ENCODE assay signal across 26 cellular contexts in the genomic region with DNA sequence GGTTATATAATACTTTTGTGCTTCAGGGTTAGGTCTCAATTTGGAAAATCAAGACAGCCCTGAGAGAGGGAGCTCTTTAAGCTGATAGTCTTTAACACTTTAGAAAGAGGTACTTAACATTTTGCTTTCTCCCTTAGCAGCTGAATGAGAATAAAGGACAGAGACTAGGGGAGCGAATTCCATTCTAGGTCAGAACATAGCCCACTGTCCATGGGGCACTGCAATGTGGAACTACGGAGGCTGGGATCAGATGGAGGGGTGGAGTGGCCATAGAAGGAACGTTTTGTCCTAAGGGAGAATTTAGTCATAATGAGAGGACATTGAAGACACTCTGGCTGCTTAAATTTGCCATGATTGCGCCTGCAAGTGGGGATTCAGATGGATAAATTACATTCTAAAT. TPM values are rescaled to one million over a fixed set of nuclear protein-coding genes. Genes with fewer than 3 reads are reported as not detected.
"Had no signal": no experiment of that assay in that cellular context is flagged by ENCODE, and none has a peak within 500 bp of the region (broad histone marks: within the 10 kb centered on the region; RNA-seq: fewer than 3 reads in every experiment).

No MANE protein-coding gene starts in this region.

- H3K36me3 ChIP-seq: heart left ventricle, spleen, tibial nerve had no signal

- H3K4me3 ChIP-seq: heart left ventricle, psoas muscle, spleen, testis, tibial nerve had no signal

- H3K27me3 ChIP-seq: testis, tibial nerve had no signal

- H3K27ac ChIP-seq: heart left ventricle, psoas muscle, spleen, testis, tibial nerve had no signal

- ATAC-seq: esophagus mucosa; heart left ventricle; left lobe of liver; naive thymus-derived CD4-positive, alpha-beta T cell; psoas muscle; sciatic nerve; stimulated activated memory B cell treated with anti-CD40 and anti-IgM and Interleukin-4, amounts not matched to agents 10 μg/mL and 1 μg/mL and 100 μg/mL, for 72 hours had no signal

- H3K9me3 ChIP-seq: psoas muscle, spleen, testis, tibial nerve had no signal

- H3K4me1 ChIP-seq: psoas muscle, spleen, testis, tibial nerve had no signal

- DNase-seq: effector memory CD4-positive, alpha-beta T cell; heart left ventricle; hypothalamus; islet precursor cell; mesendoderm; naive thymus-derived CD4-positive, alpha-beta T cell; nephron progenitor cell; psoas muscle; retina; spleen; stimulated activated CD4-positive, alpha-beta T cell treated with anti-CD3 and anti-CD28 coated beads, Interleukin-15, amount 100 ng/mL, for 24 hours; stimulated activated CD4-positive, alpha-beta T cell treated with anti-CD3 and anti-CD28 coated beads, Interleukin-1b, Interleukin-23, amount 100 ng/mL, for 48 hours; stimulated activated CD4-positive, alpha-beta T cell treated with anti-CD3 and anti-CD28 coated beads, Interleukin-4, amount 100 ng/mL, for 24 hours; testis had no signal

RNA-seq across cellular contexts. Expression of a gene that starts 0.8 kb away (rescaled TPM):
- total RNA-seq: esophagus mucosa; fibroblast of lung; frontal cortex; glomerular endothelial cell; heart left ventricle; left lobe of liver; lung microvascular endothelial cell; naive thymus-derived CD4-positive, alpha-beta T cell; omental fat pad; psoas muscle; sciatic nerve; skeletal muscle tissue; spleen; subcutaneous adipose tissue; testis; tibial nerve had no signal
- polyA plus RNA-seq: fibroblast of lung; heart left ventricle; naive thymus-derived CD4-positive, alpha-beta T cell; psoas muscle had no signal

RNA-seq across cellular contexts. Expression of a gene that starts 22.5 kb away (rescaled TPM):
- total RNA-seq: esophagus mucosa; fibroblast of lung; frontal cortex; glomerular endothelial cell; heart left ventricle; left lobe of liver; lung microvascular endothelial cell; naive thymus-derived CD4-positive, alpha-beta T cell; omental fat pad; psoas muscle; sciatic nerve; skeletal muscle tissue; spleen; subcutaneous adipose tissue; testis; tibial nerve had no signal
- polyA plus RNA-seq: fibroblast of lung; heart left ventricle; naive thymus-derived CD4-positive, alpha-beta T cell had no signal
